ENCODE assay signal across 7 cellular contexts in genomic region chr16:4734063-4734729, GRCh38.
DNase-seq lines count a peak whose midpoint lies in the region; ATAC-seq and TF ChIP-seq lines count a peak whose summit lies in the region.

ANKS3 (minus strand) TSS chr16:4734271; CDS start chr16:4730149, 4,122 bp downstream.
DNAAF8 (plus strand) TSS chr16:4734537; CDS start chr16:4736515, 1,978 bp downstream.

- ATAC-seq in GM18505 (IDR thresholded peaks at IDR 0.05; ENCODE audit: unreplicated experiment) (peak; percentile 73), HG02938 (IDR thresholded peaks at IDR 0.05; ENCODE audit: unreplicated experiment) (peak; percentile 73)

- peak; percentile 22 for DNase-seq in NCI-H187 treated with DMSO at 0.1 percent for 48 hours (lab: John Stamatoyannopoulos, UW)
- DNase-seq in T-helper 9 cell, result peak; percentile 73
- peak; percentile 98 for DNase-seq in astrocyte of the hippocampus (ENCODE audit: low read depth, low spot score)
- DNase-seq in hippocampal formation (lab: John Stamatoyannopoulos, UW), result peak; percentile 90 to 94
- peak; percentile 91 for DNase-seq in retina

- TF ChIP-seq POLR2A in GM18505 (IDR thresholded peaks at IDR 0.05; ENCODE audit: borderline replicate concordance, extremely low read depth, insufficient read depth, insufficient read length), result peak; percentile 58

Comparison
In these comparisons a context has a peak if more than half of its experiments do, and no peak if none do; other contexts are left out.
1. Peak in every context shown above with its lines: DNase-seq and ATAC-seq.
2. DNase-seq: peak in every context shown above with its lines; median percentile 98 in astrocyte of the hippocampus; 92 in hippocampal formation; 91 in retina; 73 in T-helper 9 cell; 22 in NCI-H187 treated with DMSO at 0.1 percent for 48 hours.